In the genomic region with DNA sequence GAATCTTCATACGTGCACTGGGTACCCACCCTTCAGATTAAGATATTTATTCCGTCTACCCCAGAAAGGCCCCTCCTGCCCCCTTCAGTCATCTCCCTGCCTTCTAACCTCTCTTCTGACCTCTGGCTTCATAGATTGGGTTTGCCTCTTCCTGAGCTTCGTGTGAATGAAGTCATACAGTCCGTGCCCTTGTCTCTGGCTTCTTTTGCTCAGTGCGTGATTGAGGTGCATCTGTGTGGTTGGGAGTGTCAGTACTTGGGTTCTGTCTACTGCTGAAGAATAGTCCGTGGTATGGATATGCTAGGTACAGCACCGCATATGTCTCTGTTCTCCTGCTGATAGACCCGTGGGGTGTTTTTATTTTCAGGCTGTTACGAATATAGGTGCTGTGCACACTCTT, we compare ENCODE assay signal across 9 cellular contexts. TPM values are rescaled to one million over a fixed set of nuclear protein-coding genes. Genes with fewer than 3 reads are reported as not detected.
DNase-seq lines count a peak whose midpoint lies in the region; ATAC-seq and TF ChIP-seq lines count a peak whose summit lies in the region.
"Had no signal": no experiment of that assay in that cellular context is flagged by ENCODE, and none has a peak within 500 bp of the region (broad histone marks: within the 10 kb centered on the region; RNA-seq: fewer than 3 reads in every experiment).

No MANE protein-coding gene starts in this region.

- H3K4me3 Mint-ChIP-seq in T-helper 1 cell treated with Interleukin-12 subunit alpha and Interleukin-12 subunit beta and Interleukin-4 antibody, amounts not matched to agents 30 μg/mL and 1 μg/mL, for 36 hours: peak overlapping the region; percentile 60
- peak overlapping the region; percentile 68 to 85 (median 83) for H3K4me3 Mint-ChIP-seq in CD8-positive, alpha-beta memory T cell
- H3K4me3 Mint-ChIP-seq in activated T-helper 2 cell treated with anti-CD3 and anti-CD28 coated beads, Interferon-gamma antibody, Interleukin-2, Interleukin-4, amounts not matched to agents 10 μg/mL and 5 μg/mL and 100 μg/mL, durations not matched to agents 14 hours and 24 hours and 36 hours (ENCODE audit: low read depth): peak overlapping the region; percentile 45
- peak overlapping the region; percentile 25 to 84 (median 74) for H3K4me3 Mint-ChIP-seq in naive thymus-derived CD4-positive, alpha-beta T cell

- H3K9me3 ChIP-seq in CD8-positive, alpha-beta memory T cell (ENCODE audit: low read length): no peaks in the 10 kb centered on the region
- no peaks in the 10 kb centered on the region for H3K9me3 ChIP-seq in naive thymus-derived CD4-positive, alpha-beta T cell (ENCODE audit: control insufficient read depth in 2 of 3, low read length in 3 of 3)

- no peaks in the 10 kb centered on the region for H3K36me3 ChIP-seq in CD8-positive, alpha-beta memory T cell (ENCODE audit: insufficient read depth, low read length)
- no peaks in the 10 kb centered on the region for H3K36me3 ChIP-seq in naive thymus-derived CD4-positive, alpha-beta T cell (ENCODE audit: control insufficient read depth in 2 of 3, insufficient read depth in 3 of 3, low read length in 3 of 3)

- DNase-seq in T-helper 1 cell (no peak), GM20000 (ENCODE audit: low spot score) (no peak), NCI-H226 (no peak), NCI-H748 treated with DMSO at 0.1 percent for 48 hours (lab: John Stamatoyannopoulos, UW) (no peak)
- DNase-seq in CD8-positive, alpha-beta memory T cell: no peak
- DNase-seq in activated T-helper 2 cell treated with anti-CD3 and anti-CD28 coated beads, Interferon-gamma antibody, Interleukin-2, Interleukin-4, amounts not matched to agents 10 μg/mL and 5 μg/mL and 100 μg/mL, durations not matched to agents 14 hours and 24 hours and 36 hours (ENCODE audit: low spot score): no peak
- DNase-seq in naive thymus-derived CD4-positive, alpha-beta T cell: no peak

- POLR2A ChIA-PET in CD8-positive, alpha-beta memory T cell (lab: Charles Lee): no interaction called here
- POLR2A ChIA-PET in naive thymus-derived CD4-positive, alpha-beta T cell (lab: Charles Lee): no interaction called here

- ATAC-seq in naive thymus-derived CD4-positive, alpha-beta T cell: no peak

- H3K36me3 Mint-ChIP-seq in T-helper 1 cell treated with Interleukin-12 subunit alpha and Interleukin-12 subunit beta and Interleukin-4 antibody, amounts not matched to agents 30 μg/mL and 1 μg/mL, for 36 hours (ENCODE audit: low read depth): peaks cover 11% of the 10 kb centered on the region
- H3K36me3 Mint-ChIP-seq in CD8-positive, alpha-beta memory T cell: no peaks in the 10 kb centered on the region
- H3K36me3 Mint-ChIP-seq in activated T-helper 2 cell treated with anti-CD3 and anti-CD28 coated beads, Interferon-gamma antibody, Interleukin-2, Interleukin-4, amounts not matched to agents 10 μg/mL and 5 μg/mL and 100 μg/mL, durations not matched to agents 14 hours and 24 hours and 36 hours (ENCODE audit: low read depth): peaks cover 31% of the 10 kb centered on the region
- H3K36me3 Mint-ChIP-seq in naive thymus-derived CD4-positive, alpha-beta T cell: peaks cover 0 to 15% (median 0%) of the 10 kb centered on the region in 5 donors

- peaks cover 3% of the 10 kb centered on the region for H3K9me3 Mint-ChIP-seq in T-helper 1 cell treated with Interleukin-12 subunit alpha and Interleukin-12 subunit beta and Interleukin-4 antibody, amounts not matched to agents 30 μg/mL and 1 μg/mL, for 36 hours
- H3K9me3 Mint-ChIP-seq in CD8-positive, alpha-beta memory T cell: peaks cover 0 to 1% (median 0%) of the 10 kb centered on the region in 5 donors
- no peaks in the 10 kb centered on the region for H3K9me3 Mint-ChIP-seq in activated T-helper 2 cell treated with anti-CD3 and anti-CD28 coated beads, Interferon-gamma antibody, Interleukin-2, Interleukin-4, amounts not matched to agents 10 μg/mL and 5 μg/mL and 100 μg/mL, durations not matched to agents 14 hours and 24 hours and 36 hours
- H3K9me3 Mint-ChIP-seq in naive thymus-derived CD4-positive, alpha-beta T cell: peaks cover 0 to 6% (median 0%) of the 10 kb centered on the region in 11 donors

- CTCF ChIA-PET in CD8-positive, alpha-beta memory T cell (lab: Charles Lee): interaction anchor here (1.3 kb wide), 1 partner anchor 68 kb away, joined by 3 read pairs; no protein-coding TSS in a partner anchor
- CTCF ChIA-PET in naive thymus-derived CD4-positive, alpha-beta T cell (lab: Charles Lee): interaction anchor here (0.8 kb wide), 1 partner anchor 63 kb away, joined by 3 read pairs; no protein-coding TSS in a partner anchor

- H3K27ac ChIP-seq in CD8-positive, alpha-beta memory T cell (ENCODE audit: low read depth, low read length): no peak overlapping the region
- H3K27ac ChIP-seq in naive thymus-derived CD4-positive, alpha-beta T cell (ENCODE audit: low read depth, low read length): no peak overlapping the region

- H3K27me3 Mint-ChIP-seq in T-helper 1 cell treated with Interleukin-12 subunit alpha and Interleukin-12 subunit beta and Interleukin-4 antibody, amounts not matched to agents 30 μg/mL and 1 μg/mL, for 36 hours (ENCODE audit: low read depth): no peaks in the 10 kb centered on the region
- H3K27me3 Mint-ChIP-seq in CD8-positive, alpha-beta memory T cell: peaks cover 0 to 2% of the 10 kb centered on the region in 2 donors
- H3K27me3 Mint-ChIP-seq in activated T-helper 2 cell treated with anti-CD3 and anti-CD28 coated beads, Interferon-gamma antibody, Interleukin-2, Interleukin-4, amounts not matched to agents 10 μg/mL and 5 μg/mL and 100 μg/mL, durations not matched to agents 14 hours and 24 hours and 36 hours (ENCODE audit: low read depth): no peaks in the 10 kb centered on the region
- H3K27me3 Mint-ChIP-seq in naive thymus-derived CD4-positive, alpha-beta T cell: no peaks in the 10 kb centered on the region

- H3K4me3 ChIP-seq in CD8-positive, alpha-beta memory T cell (ENCODE audit: low read length): no peak overlapping the region
- H3K4me3 ChIP-seq in naive thymus-derived CD4-positive, alpha-beta T cell (ENCODE audit: low read length): no peak overlapping the region

- peak overlapping the region; percentile 12 for H3K27ac Mint-ChIP-seq in T-helper 1 cell treated with Interleukin-12 subunit alpha and Interleukin-12 subunit beta and Interleukin-4 antibody, amounts not matched to agents 30 μg/mL and 1 μg/mL, for 36 hours
- peak overlapping the region in 6 of 8 donors; percentile 16 to 91 (median 69) for H3K27ac Mint-ChIP-seq in CD8-positive, alpha-beta memory T cell
- peak overlapping the region; percentile 25 for H3K27ac Mint-ChIP-seq in activated T-helper 2 cell treated with anti-CD3 and anti-CD28 coated beads, Interferon-gamma antibody, Interleukin-2, Interleukin-4, amounts not matched to agents 10 μg/mL and 5 μg/mL and 100 μg/mL, durations not matched to agents 14 hours and 24 hours and 36 hours
- peak overlapping the region in 6 of 9 donors; percentile 9 to 79 (median 26) for H3K27ac Mint-ChIP-seq in naive thymus-derived CD4-positive, alpha-beta T cell
- H3K27ac Mint-ChIP-seq: progenitor cell of endocrine pancreas had no signal

- peaks cover 15% of the 10 kb centered on the region for H3K4me1 ChIP-seq in CD8-positive, alpha-beta memory T cell (ENCODE audit: insufficient read depth, low read length)
- peaks cover 6 to 9% of the 10 kb centered on the region in 2 donors for H3K4me1 ChIP-seq in naive thymus-derived CD4-positive, alpha-beta T cell (ENCODE audit: control insufficient read depth in 2 of 2, insufficient read depth in 2 of 2, low read length in 2 of 2)

- H3K4me1 Mint-ChIP-seq in T-helper 1 cell treated with Interleukin-12 subunit alpha and Interleukin-12 subunit beta and Interleukin-4 antibody, amounts not matched to agents 30 μg/mL and 1 μg/mL, for 36 hours (ENCODE audit: low read depth): peaks cover 39% of the 10 kb centered on the region
- peaks cover 14 to 38% (median 18%) of the 10 kb centered on the region in 3 donors for H3K4me1 Mint-ChIP-seq in CD8-positive, alpha-beta memory T cell
- peaks cover 33% of the 10 kb centered on the region for H3K4me1 Mint-ChIP-seq in activated T-helper 2 cell treated with anti-CD3 and anti-CD28 coated beads, Interferon-gamma antibody, Interleukin-2, Interleukin-4, amounts not matched to agents 10 μg/mL and 5 μg/mL and 100 μg/mL, durations not matched to agents 14 hours and 24 hours and 36 hours (ENCODE audit: low read depth)
- peaks cover 8 to 40% (median 28%) of the 10 kb centered on the region in 7 donors for H3K4me1 Mint-ChIP-seq in naive thymus-derived CD4-positive, alpha-beta T cell

- no peaks in the 10 kb centered on the region for H3K27me3 ChIP-seq in CD8-positive, alpha-beta memory T cell (ENCODE audit: insufficient read depth, low read length, poor library complexity, severe bottlenecking)
- H3K27me3 ChIP-seq in naive thymus-derived CD4-positive, alpha-beta T cell (ENCODE audit: control insufficient read depth in 2 of 2, insufficient read depth in 2 of 2, low read length in 2 of 2): no peaks in the 10 kb centered on the region

- no peak for TF ChIP-seq CTCF in GM20000 (IDR thresholded peaks at IDR 0.05; ENCODE audit: extremely low read depth, missing control alignments)

- intact Hi-C loops in activated T-helper 2 cell treated with anti-CD3 and anti-CD28 coated beads, Interferon-gamma antibody, Interleukin-2, Interleukin-4, amounts not matched to agents 10 μg/mL and 5 μg/mL and 100 μg/mL, durations not matched to agents 14 hours and 24 hours and 36 hours (cut with micrococcal nuclease): no loop called here
- intact Hi-C loops in naive thymus-derived CD4-positive, alpha-beta T cell (cut with micrococcal nuclease): no loop called here

RNA-seq across cellular contexts. Expression of a gene that starts 24.5 kb away (rescaled TPM):
- 1 to 10 TPM; 4.8 to 5.0 TPM for total RNA-seq in CD8-positive, alpha-beta memory T cell
- polyA plus RNA-seq in CD8-positive, alpha-beta memory T cell: not detected
- total RNA-seq in activated T-helper 2 cell treated with anti-CD3 and anti-CD28 coated beads, Interferon-gamma antibody, Interleukin-2, Interleukin-4, amounts not matched to agents 10 μg/mL and 5 μg/mL and 100 μg/mL, durations not matched to agents 14 hours and 24 hours and 36 hours: 36.4 and 38.7 TPM in 2 replicates
- total RNA-seq in naive thymus-derived CD4-positive, alpha-beta T cell: 10 to 100 TPM in 1 of 5 experiments, 1 to 10 TPM in 2, under 1 TPM in 2; 0.95 to 10.8 (median 1.8) TPM
- not detected for polyA plus RNA-seq in naive thymus-derived CD4-positive, alpha-beta T cell

Comparison
In these comparisons a context has a peak if more than half of its experiments do, and no peak if none do; other contexts are left out.
1. H3K27ac Mint-ChIP-seq: peak in every context shown above with its lines; median percentile 69 in CD8-positive, alpha-beta memory T cell; 26 in naive thymus-derived CD4-positive, alpha-beta T cell; 25 in activated T-helper 2 cell treated with anti-CD3 and anti-CD28 coated beads, Interferon-gamma antibody, Interleukin-2, Interleukin-4, amounts not matched to agents 10 μg/mL and 5 μg/mL and 100 μg/mL, durations not matched to agents 14 hours and 24 hours and 36 hours; 12 in T-helper 1 cell treated with Interleukin-12 subunit alpha and Interleukin-12 subunit beta and Interleukin-4 antibody, amounts not matched to agents 30 μg/mL and 1 μg/mL, for 36 hours.